Comparison of ENCODE assay signal across 19 cellular contexts in genomic region chr14:102711207-102711606, GRCh38.
DNase-seq lines count a peak whose midpoint lies in the region; ATAC-seq and TF ChIP-seq lines count a peak whose summit lies in the region.
"Had no signal": no experiment of that assay in that cellular context is flagged by ENCODE, and none has a peak within 500 bp of the region (broad histone marks: within the 10 kb centered on the region; RNA-seq: fewer than 3 reads in every experiment).

No MANE protein-coding gene starts in this region.

- H3K9me3 ChIP-seq in OCI-LY3 (ENCODE audit: insufficient read depth, low read length) (0 out of 2 replicates have a peak, but pooled peaks cover under 1% of the 10 kb centered on the region), smooth muscle cell (replicated peaks; ENCODE audit: low read depth) (no peaks in the 10 kb centered on the region)
- H3K9me3 ChIP-seq: Peyer's patch had no signal

- DNase-seq in NCI-H146 (lab: John Stamatoyannopoulos, UW) (peak; percentile 10), NCI-H146 treated with DMSO at 0.1 percent for 48 hours (lab: John Stamatoyannopoulos, UW; ENCODE audit: unreplicated experiment) (no peak), brain microvascular endothelial cell (no peak), smooth muscle cell (lab: John Stamatoyannopoulos, UW; ENCODE audit: unreplicated experiment) (no peak), NCI-H2196 treated with DMSO at 0.1 percent for 48 hours (lab: John Stamatoyannopoulos, UW; ENCODE audit: unreplicated experiment) (no peak), putamen (ENCODE audit: low spot score) (no peak)
- DNase-seq: CD4-positive, alpha-beta memory T cell; H7; Kasumi-1; MG63; NCI-H1048; NCI-H1436; NCI-H2029 treated with DMSO at 0.1 percent for 48 hours; NCI-H510A; NCI-H774; Peyer's patch had no signal

- peaks cover 13% of the 10 kb centered on the region for H3F3A ChIP-seq in smooth muscle cell (ENCODE audit: low read depth)

- no peaks in the 10 kb centered on the region for H4K20me1 ChIP-seq in OCI-LY3 (ENCODE audit: insufficient read depth, low read length)
- H4K20me1 ChIP-seq in smooth muscle cell (ENCODE audit: low read depth): peaks cover 58% of the 10 kb centered on the region

- peaks cover 18% of the 10 kb centered on the region for H3K4me1 ChIP-seq in OCI-LY3 (ENCODE audit: low read length)
- H3K4me1 ChIP-seq in smooth muscle cell (ENCODE audit: low read depth): no peaks in the 10 kb centered on the region
- H3K4me1 ChIP-seq: Peyer's patch had no signal

- no peak overlapping the region for H3K4me3 ChIP-seq in OCI-LY3 (ENCODE audit: low read length)
- no peak overlapping the region for H3K4me3 ChIP-seq in brain microvascular endothelial cell (ENCODE audit: low read depth, low read length)
- H3K4me3 ChIP-seq in smooth muscle cell: no peak overlapping the region
- H3K4me3 ChIP-seq: MG63, Peyer's patch had no signal

- in situ Hi-C loops in brain microvascular endothelial cell (cut with HindIII; ENCODE audit: low pct_ligation_motif_present, low sequenced_read_pairs): no loop called here

- peaks cover 26% of the 10 kb centered on the region for H3K36me3 ChIP-seq in OCI-LY3 (replicated peaks; ENCODE audit: low read depth, low read length)
- peaks cover 7% of the 10 kb centered on the region for H3K36me3 ChIP-seq in brain microvascular endothelial cell (replicated peaks)
- peaks cover 19% of the 10 kb centered on the region for H3K36me3 ChIP-seq in smooth muscle cell (ENCODE audit: low read depth)
- H3K36me3 ChIP-seq: MG63 had no signal

- H3K27me3 ChIP-seq in OCI-LY3 (ENCODE audit: low read depth, low read length): no peaks in the 10 kb centered on the region
- no peaks in the 10 kb centered on the region for H3K27me3 ChIP-seq in brain microvascular endothelial cell (replicated peaks)
- H3K27me3 ChIP-seq in smooth muscle cell (ENCODE audit: low read depth): no peaks in the 10 kb centered on the region
- H3K27me3 ChIP-seq: MG63, Peyer's patch had no signal

- H3K27ac ChIP-seq in OCI-LY3 (ENCODE audit: low read length) (no peak overlapping the region), brain microvascular endothelial cell (no peak overlapping the region), smooth muscle cell (ENCODE audit: low read depth) (peak overlapping the region; percentile 17)
- H3K27ac ChIP-seq: 22Rv1, Peyer's patch had no signal

- WGBS in smooth muscle cell (ENCODE audit: low lambda C conversion rate): 92% methylated on average over 6 of the region's 6 CpGs

- TF ChIP-seq CTCF in OCI-LY3 (IDR thresholded peaks at IDR 0.05; ENCODE audit: low read depth, low read length) (peak; percentile 28; the same call in 1 of the 2 replicates), brain microvascular endothelial cell (IDR thresholded peaks at IDR 0.05; ENCODE audit: low read depth, low read length, missing control alignments) (peak; percentile 19), smooth muscle cell (IDR thresholded peaks at IDR 0.05; ENCODE audit: borderline replicate concordance, insufficient read depth, poor library complexity, severe bottlenecking) (no peak)

- no peak for ATAC-seq in GM18511 (IDR thresholded peaks at IDR 0.05; ENCODE audit: unreplicated experiment)

- H2AFZ ChIP-seq in OCI-LY3 (ENCODE audit: low read depth, low read length): no peak overlapping the region
- H2AFZ ChIP-seq in smooth muscle cell (ENCODE audit: low read depth): no peak overlapping the region

- no peaks in the 10 kb centered on the region; the same call in 1 of the 2 replicates for H3K79me2 ChIP-seq in OCI-LY3 (ENCODE audit: low read length)
- peaks cover 4% of the 10 kb centered on the region for H3K79me2 ChIP-seq in smooth muscle cell (ENCODE audit: low read depth)

- H3K9ac ChIP-seq in OCI-LY3 (ENCODE audit: low read length): no peak overlapping the region
- H3K9ac ChIP-seq in smooth muscle cell (ENCODE audit: low read depth): no peak overlapping the region

- H3K4me2 ChIP-seq in OCI-LY3 (ENCODE audit: low read length) (no peak overlapping the region), smooth muscle cell (no peak overlapping the region)
